In the genomic region with DNA sequence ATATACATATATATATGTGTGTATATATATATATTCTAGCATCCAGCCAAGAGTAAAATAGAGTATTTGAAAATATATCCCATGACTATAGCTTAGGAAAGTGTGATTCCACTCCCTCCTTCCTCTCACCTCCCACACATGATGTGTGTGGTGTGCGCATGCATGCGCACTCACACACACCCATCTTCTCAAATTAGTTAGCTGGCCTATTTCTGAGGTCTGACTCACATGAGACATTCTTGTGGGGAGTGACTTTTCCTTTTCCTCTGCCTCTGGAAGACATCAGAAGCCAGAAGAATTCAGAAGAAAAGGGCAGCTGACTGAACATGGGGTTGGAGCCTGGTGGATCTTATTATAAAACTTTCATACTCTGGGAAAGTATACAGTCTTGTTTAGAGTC, we compare ENCODE assay signal across 5 cellular contexts.
"Had no signal": no experiment of that assay in that cellular context is flagged by ENCODE, and none has a peak within 500 bp of the region (broad histone marks: within the 10 kb centered on the region; RNA-seq: fewer than 3 reads in every experiment).

No MANE protein-coding gene starts in this region.

- H3K4me3 Mint-ChIP-seq: GM23338, H9, IgD-negative memory B cell had no signal

- H3K27ac Mint-ChIP-seq: GM23338, H9, IgD-negative memory B cell had no signal

- ATAC-seq: GM23338, HepG2 had no signal

- H3K4me1 Mint-ChIP-seq: GM23338, H9, IgD-negative memory B cell had no signal

- DNase-seq: H9, HCEC 1CT had no signal

- H3K4me3 ChIP-seq: GM23338 had no signal

- H3K27me3 Mint-ChIP-seq: IgD-negative memory B cell had no signal
